ENCODE assay signal across 16 cellular contexts in the genomic region with DNA sequence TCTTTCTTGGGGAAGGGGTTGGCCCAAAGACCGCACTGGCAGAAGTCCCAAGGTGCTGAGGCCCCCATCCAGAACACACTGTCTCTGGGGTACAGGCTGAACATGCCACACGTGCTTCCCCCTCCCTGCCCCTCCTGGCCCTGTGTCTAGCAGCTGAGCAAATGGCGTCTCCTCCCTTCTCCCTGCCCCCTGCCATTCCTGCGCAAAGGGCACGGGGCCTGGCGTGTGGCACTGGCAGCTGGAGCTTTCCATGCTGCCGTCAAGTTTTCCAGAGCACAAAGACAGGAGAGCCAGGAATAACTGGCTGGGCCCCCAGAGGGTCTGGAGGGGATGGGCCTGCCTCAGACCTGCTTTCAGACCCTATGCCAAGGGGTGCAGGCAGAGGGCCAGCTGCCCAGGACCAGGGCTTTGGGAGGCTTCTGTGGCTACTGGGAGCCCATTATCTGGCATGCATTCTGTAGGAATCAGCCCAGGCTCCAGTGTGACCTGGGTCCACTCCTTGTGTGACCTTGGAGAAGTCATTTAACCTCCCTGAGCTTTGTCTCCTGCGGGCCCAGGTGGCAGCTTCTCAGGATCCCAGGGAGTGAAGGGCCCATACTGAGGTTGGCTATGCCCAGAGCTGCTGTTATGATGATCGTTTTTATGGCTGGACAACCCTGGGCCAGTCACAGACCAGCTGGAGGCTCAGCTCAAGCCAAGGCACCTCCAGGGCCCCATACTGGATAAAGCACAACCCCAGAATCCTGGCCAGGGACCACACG. TPM values are rescaled to one million over a fixed set of nuclear protein-coding genes. Genes with fewer than 3 reads are reported as not detected.
DNase-seq lines count a peak whose midpoint lies in the region; ATAC-seq and TF ChIP-seq lines count a peak whose summit lies in the region.
"Had no signal": no experiment of that assay in that cellular context is flagged by ENCODE, and none has a peak within 500 bp of the region (broad histone marks: within the 10 kb centered on the region; RNA-seq: fewer than 3 reads in every experiment).

No MANE protein-coding gene starts in this region.

- no peak overlapping the region for H3K4me3 ChIP-seq in esophagus (ENCODE audit: low read depth in 1 of 2, low read length in 2 of 2)
- peak overlapping the region in 1 of 2 donors; percentile 60 for H3K4me3 ChIP-seq in muscle layer of duodenum (ENCODE audit: low read depth in 1 of 2, low read length in 2 of 2)

- H3K27me3 ChIP-seq in esophagus (ENCODE audit: control insufficient read depth in 1 of 2, insufficient read depth in 2 of 2, low read length in 2 of 2) (no peaks in the 10 kb centered on the region), muscle layer of duodenum (ENCODE audit: low read depth, low read length) (no peaks in the 10 kb centered on the region)
- H3K27me3 ChIP-seq: neutrophil had no signal

- H3K9me3 ChIP-seq in esophagus (ENCODE audit: control insufficient read depth in 2 of 2, insufficient read depth in 1 of 2, low read depth in 1 of 2, low read length in 1 of 2) (no peaks in the 10 kb centered on the region), muscle layer of duodenum (ENCODE audit: control insufficient read depth in 1 of 2, low read length in 2 of 2) (no peaks in the 10 kb centered on the region)
- H3K9me3 ChIP-seq: neutrophil had no signal

- no peaks in the 10 kb centered on the region for H3K36me3 ChIP-seq in esophagus (ENCODE audit: control insufficient read depth in 2 of 2, insufficient read depth in 2 of 2, low read length in 1 of 2)
- H3K36me3 ChIP-seq in muscle layer of duodenum (ENCODE audit: control insufficient read depth in 1 of 2, insufficient read depth in 2 of 2, low read length in 2 of 2): no peaks in the 10 kb centered on the region
- H3K36me3 ChIP-seq: neutrophil had no signal

- TF ChIP-seq CTCF in RWPE1 (conservative IDR thresholded peaks at IDR 0.05; ENCODE audit: low read depth): no peak

- WGBS in esophagus, 2 donors: 70 to 75% methylated on average over 10 of the region's 10 CpGs

- H3K27ac ChIP-seq in esophagus (ENCODE audit: low read depth in 2 of 2, low read length in 1 of 2) (peak overlapping the region; percentile 74 to 83), muscle layer of duodenum (ENCODE audit: low read length) (peak overlapping the region; percentile 79), temporal lobe (ENCODE audit: low read depth, low read length) (peak overlapping the region; percentile 99), RWPE1 (no peak overlapping the region)
- H3K27ac ChIP-seq: neutrophil had no signal

- CTCF ChIA-PET in RWPE1 (lab: Yijun Ruan, JAX): interaction anchor here (0.7 to 0.9 kb wide), 2 partner anchors 8 to 41 kb away, joined by 3 to 4 read pairs; no protein-coding TSS in a partner anchor

- POLR2A ChIA-PET in RWPE1 (lab: Yijun Ruan, JAX; ENCODE audit: low non-redundant PET): no interaction called here

- peak; percentile 12 for DNase-seq in NCI-H446 treated with DMSO at 0.1 percent for 48 hours (lab: John Stamatoyannopoulos, UW)
- no peak for DNase-seq in NCI-H82 (lab: John Stamatoyannopoulos, UW)
- DNase-seq in activated gamma-delta T cell (lab: John Stamatoyannopoulos, UW): no peak
- DNase-seq in RWPE1 (ENCODE audit: low spot score): no peak
- DNase-seq: activated CD4-positive, alpha-beta T cell treated with anti-CD3 and anti-CD28 coated beads, Interleukin-2, amount 10 ng/mL, durations not matched to agents 7 days and 5 days; activated T-cell treated with anti-CD3 and anti-CD28 coated beads, Interleukin-2, amount 50 U/mL, for 24 hours; central memory CD4-positive, alpha-beta T cell; GF-D8; NCI-H1417 treated with DMSO at 0.1 percent for 48 hours; NCI-H2227 treated with DMSO at 0.1 percent for 48 hours had no signal

- ATAC-seq in GM18511 (IDR thresholded peaks at IDR 0.05; ENCODE audit: unreplicated experiment): no peak

- H3K4me1 ChIP-seq in esophagus (ENCODE audit: control insufficient read depth in 2 of 2, insufficient read depth in 2 of 2, low read length in 1 of 2): peaks cover 0 to 11% of the 10 kb centered on the region in 2 donors
- peaks cover 0 to 18% of the 10 kb centered on the region in 2 donors for H3K4me1 ChIP-seq in muscle layer of duodenum (ENCODE audit: control insufficient read depth in 1 of 2, insufficient read depth in 2 of 2, low read length in 2 of 2)

RNA-seq across cellular contexts. Expression of gene LDB3, which starts 0.7 kb away (rescaled TPM):
- polyA plus RNA-seq in esophagus: 1 to 10 TPM; 1.4 to 2.4 TPM
- 0.25 TPM for total RNA-seq in temporal lobe

RNA-seq across cellular contexts. Expression of gene OPN4, which starts 13.3 kb away (rescaled TPM):
- under 1 TPM in 1 of 2 donors, not detected in 1; 0.02 TPM for polyA plus RNA-seq in esophagus
- not detected for total RNA-seq in temporal lobe
- total RNA-seq: activated CD4-positive, alpha-beta T cell treated with anti-CD3 and anti-CD28 coated beads, Interleukin-2, amount 10 ng/mL, durations not matched to agents 7 days and 5 days; frontal cortex had no signal
